In genomic region chr16:87553174-87553573, GRCh38 we compare ENCODE assay signal across 18 cellular contexts. TPM values are rescaled to one million over a fixed set of nuclear protein-coding genes. Genes with fewer than 3 reads are reported as not detected.
DNase-seq lines count a peak whose midpoint lies in the region; ATAC-seq, FAIRE-seq and TF ChIP-seq lines count a peak whose summit lies in the region.
"Had no signal": no experiment of that assay in that cellular context is flagged by ENCODE, and none has a peak within 500 bp of the region (broad histone marks: within the 10 kb centered on the region; RNA-seq: fewer than 3 reads in every experiment).

No MANE protein-coding gene starts in this region.

- H3K4me2 ChIP-seq in A549 (no peak overlapping the region), astrocyte (ENCODE audit: low read length) (peak overlapping the region; percentile 39), neural progenitor cell (no peak overlapping the region)

- TF ChIP-seq RAD21 in A549 (conservative IDR thresholded peaks at IDR 0.05 in 1 of 2, IDR thresholded peaks at IDR 0.05 in 1 of 2), result no peak

- no peak overlapping the region for H2AFZ ChIP-seq in astrocyte (ENCODE audit: low read depth, low read length)
- H2AFZ ChIP-seq in neural progenitor cell (replicated peaks), result no peak overlapping the region

- H3K27ac Mint-ChIP-seq in Calu3 (ENCODE audit: unreplicated experiment) (peak overlapping the region; percentile 45), astrocyte (ENCODE audit: unreplicated experiment) (peak overlapping the region; percentile 75), neural progenitor cell (peak overlapping the region; percentile 62)
- H3K27ac Mint-ChIP-seq: CD4-positive, alpha-beta T cell had no signal

- WGBS in A549 (ENCODE audit: missing lambda C conversion rate), result 87% methylated on average over 7 of the region's 7 CpGs

- no peak overlapping the region for H3K4me3 ChIP-seq in A549
- no peak overlapping the region for H3K4me3 ChIP-seq in astrocyte (ENCODE audit: insufficient read depth, low read depth, low read length)
- no peak overlapping the region for H3K4me3 ChIP-seq in neural progenitor cell
- no peak overlapping the region for H3K4me3 ChIP-seq in Peyer's patch

- H3K36me3 Mint-ChIP-seq in Calu3 (ENCODE audit: insufficient read depth, unreplicated experiment) (peaks cover 14% of the 10 kb centered on the region), astrocyte (ENCODE audit: low read depth, unreplicated experiment) (peaks cover 1% of the 10 kb centered on the region), neural progenitor cell (no peaks in the 10 kb centered on the region)

- no peak overlapping the region for H3K4me3 Mint-ChIP-seq in Calu3 (ENCODE audit: low read depth, unreplicated experiment)
- peak overlapping the region; percentile 22 for H3K4me3 Mint-ChIP-seq in astrocyte (ENCODE audit: unreplicated experiment)
- H3K4me3 Mint-ChIP-seq in neural progenitor cell, result no peak overlapping the region
- H3K4me3 Mint-ChIP-seq: CD4-positive, alpha-beta T cell had no signal

- H3K4me1 ChIP-seq in A549, result no peaks in the 10 kb centered on the region
- peaks cover 6% of the 10 kb centered on the region for H3K4me1 ChIP-seq in astrocyte (ENCODE audit: insufficient read depth, low read length)
- peaks cover 11% of the 10 kb centered on the region for H3K4me1 ChIP-seq in neural progenitor cell
- no peaks in the 10 kb centered on the region for H3K4me1 ChIP-seq in Peyer's patch
- H3K4me1 ChIP-seq: Caco-2 had no signal

- H3K79me2 ChIP-seq in astrocyte (ENCODE audit: insufficient read depth, low read length) (no peaks in the 10 kb centered on the region), neural progenitor cell (ENCODE audit: low read depth) (no peaks in the 10 kb centered on the region)

- no TSS peak for BruUV-seq in Calu3 (replicated peaks; lab: Mats Ljungman, UMichigan)

- H3K36me3 ChIP-seq in astrocyte (ENCODE audit: insufficient read depth, low read length) (no peaks in the 10 kb centered on the region), neural progenitor cell (no peaks in the 10 kb centered on the region), Peyer's patch (no peaks in the 10 kb centered on the region)

- no peak for TF ChIP-seq CTCF in A549 (IDR thresholded peaks at IDR 0.05)
- TF ChIP-seq CTCF in Calu3 (IDR thresholded peaks at IDR 0.05; ENCODE audit: unreplicated experiment), result no peak
- TF ChIP-seq CTCF in astrocyte (IDR thresholded peaks at IDR 0.05; ENCODE audit: insufficient read depth, low read depth, low read length), result no peak
- no peak for TF ChIP-seq CTCF in neural progenitor cell (IDR thresholded peaks at IDR 0.05)
- TF ChIP-seq CTCF in Peyer's patch (IDR thresholded peaks at IDR 0.05), result no peak

- no peak for FAIRE-seq in A549 (lab: Jason Lieb, UNC)
- FAIRE-seq in astrocyte (lab: Jason Lieb, UNC), result no peak
- FAIRE-seq: A204.1 had no signal

- POLR2A ChIA-PET in A549 (lab: Yijun Ruan, JAX), result no interaction called here

- H3K9me3 Mint-ChIP-seq in Calu3 (ENCODE audit: low read depth, unreplicated experiment) (no peaks in the 10 kb centered on the region), astrocyte (ENCODE audit: unreplicated experiment) (no peaks in the 10 kb centered on the region), neural progenitor cell (no peaks in the 10 kb centered on the region)
- H3K9me3 Mint-ChIP-seq: CD4-positive, alpha-beta T cell had no signal

- peaks cover 4% of the 10 kb centered on the region for H3F3A ChIP-seq in neural progenitor cell (ENCODE audit: low read depth)

- TF ChIP-seq POLR2A in A549 (IDR thresholded peaks at IDR 0.05; ENCODE audit: low read length) (no peak), Peyer's patch (IDR thresholded peaks at IDR 0.05) (no peak)

- H3K27me3 ChIP-seq in astrocyte (ENCODE audit: insufficient read depth, low read length) (peaks cover 24% of the 10 kb centered on the region), neural progenitor cell (no peaks in the 10 kb centered on the region), Peyer's patch (no peaks in the 10 kb centered on the region)

- CTCF ChIA-PET in A549 (lab: Yijun Ruan, JAX) (interaction anchor here (0.8 to 3.1 kb wide), 5 partner anchors 11 to 137 kb away, joined by 3 to 21 read pairs (median 4); no protein-coding TSS in a partner anchor), Calu3 (lab: Charles Lee) (interaction anchor here (1.0 kb wide), 1 partner anchor 9 kb away, joined by 3 read pairs; no protein-coding TSS in a partner anchor)

- intact Hi-C loops in Calu3 (cut with micrococcal nuclease; ENCODE audit: unreplicated experiment), result loop anchor here (5.0 kb wide), 1 partner anchor 84 kb away; no protein-coding TSS in a partner anchor

- H3K4me1 Mint-ChIP-seq in Calu3 (ENCODE audit: low read depth, unreplicated experiment) (peaks cover 16% of the 10 kb centered on the region), astrocyte (ENCODE audit: low read depth, unreplicated experiment) (peaks cover 11% of the 10 kb centered on the region), neural progenitor cell (peaks cover 13% of the 10 kb centered on the region)

- H3K9me3 ChIP-seq in A549 (no peaks in the 10 kb centered on the region), astrocyte (ENCODE audit: insufficient read depth, low read depth, low read length) (peaks cover 7% of the 10 kb centered on the region), neural progenitor cell (ENCODE audit: low read depth) (no peaks in the 10 kb centered on the region), Peyer's patch (no peaks in the 10 kb centered on the region)
- H3K9me3 ChIP-seq: Caco-2 had no signal

- H3K27ac ChIP-seq in A549 (no peak overlapping the region), astrocyte (ENCODE audit: low read depth, low read length) (no peak overlapping the region), neural progenitor cell (no peak overlapping the region), Peyer's patch (no peak overlapping the region)
- H3K27ac ChIP-seq: C4-2B had no signal

- H3K27me3 Mint-ChIP-seq in Calu3 (ENCODE audit: unreplicated experiment), result peaks cover 74% of the 10 kb centered on the region
- peaks cover 28% of the 10 kb centered on the region for H3K27me3 Mint-ChIP-seq in astrocyte (ENCODE audit: low read depth, unreplicated experiment)
- H3K27me3 Mint-ChIP-seq in neural progenitor cell (ENCODE audit: insufficient read depth, low read depth), result peaks cover 11% of the 10 kb centered on the region

- no peak for DNase-seq in A549 (ENCODE audit: low read depth in 1 of 2, low spot score in 1 of 2)
- DNase-seq in Calu3, result no peak
- no peak for DNase-seq in astrocyte (ENCODE audit: low read depth)
- no peak for DNase-seq in neural progenitor cell (ENCODE audit: low spot score)
- no peak for DNase-seq in Peyer's patch
- DNase-seq in NCI-H1694 (lab: John Stamatoyannopoulos, UW), result no peak
- no peak for DNase-seq in nucleus accumbens (lab: John Stamatoyannopoulos, UW)
- DNase-seq: AML-193; Caco-2; CD4-positive, alpha-beta T cell; DMS153; DMS79; GF-D8; GOT3 had no signal

- no peak for ATAC-seq in A549

- H3K9ac ChIP-seq in astrocyte (ENCODE audit: low read length), result no peak overlapping the region
- H3K9ac ChIP-seq in neural progenitor cell, result no peak overlapping the region

- TF ChIP-seq EP300 in A549 (IDR thresholded peaks at IDR 0.05), result no peak

- H4K20me1 ChIP-seq in astrocyte (ENCODE audit: insufficient read depth, low read length), result no peaks in the 10 kb centered on the region
- no peaks in the 10 kb centered on the region for H4K20me1 ChIP-seq in neural progenitor cell (ENCODE audit: low read depth)

TF ChIP-seq in A549, 52 proteins besides CTCF, POLR2A, EP300 and RAD21:
- no peak for TF ChIP-seq HES2 (IDR thresholded peaks at IDR 0.05)
- TF ChIP-seq HDAC2 (IDR thresholded peaks at IDR 0.05), result no peak
- peak; percentile 34 for TF ChIP-seq ZC3H11A (IDR thresholded peaks at IDR 0.05)
- no peak for TF ChIP-seq FOSB (CRISPR knock-in tag; IDR thresholded peaks at IDR 0.05)
- no peak for TF ChIP-seq SMC3 (IDR thresholded peaks at IDR 0.05)

RNA-seq across cellular contexts. Expression of gene JPH3, which starts 49.1 kb away (rescaled TPM):
- 0.36 and 0.38 TPM in 2 replicates for polyA plus RNA-seq in A549 (2011; rRNA removed)
- 0.66 and 0.96 TPM in 2 replicates for polyA plus RNA-seq in A549 (2012; cell fraction: cytosol; rRNA removed)
- polyA plus RNA-seq in A549 (2012; cell fraction: nucleus; rRNA removed), result 0.80 and 0.91 TPM in 2 replicates
- 1.4 to 1.6 TPM (median 1.4 TPM) in 3 replicates for polyA plus RNA-seq in A549 (2017; fragmentation: RNase III; extraction: RNeasy Plus Mini Kit Qiagen cat#74134 plus additional on column Dnase treatment)
- polyA minus RNA-seq in A549 (2011; rRNA and poly(A)+ RNA removed), result 0.17 and 0.58 TPM in 2 replicates
- total RNA-seq in Calu3 (2022), result 0.57 and 1.2 TPM in 2 replicates
- 8.6 and 9.3 TPM in 2 replicates for total RNA-seq in astrocyte
- total RNA-seq in neural progenitor cell (ENCODE audit: low replicate concordance), result 7.1 and 19.4 TPM in 2 replicates
- under 1 TPM in 2 of 4 donors, not detected in 2; 0.13 to 0.57 TPM for total RNA-seq in Peyer's patch
- total RNA-seq: CD4-positive, alpha-beta T cell; HT-29 had no signal
- polyA plus RNA-seq: BJ had no signal
